In genomic region chr6:28867078-28867414, GRCh38 we compare ENCODE assay signal across 1 cellular context.
TF ChIP-seq lines count a peak whose summit lies in the region.

No MANE protein-coding gene starts in this region.

TF ChIP-seq in IMR-90, 13 proteins besides CTCF, POLR2A, EP300 and RAD21:
- TF ChIP-seq USF2 (IDR thresholded peaks at IDR 0.05; ENCODE audit: low read depth, low read length) (no peak), NFE2L2 (IDR thresholded peaks at IDR 0.05; ENCODE audit: low read depth, low read length) (no peak), FOS (IDR thresholded peaks at IDR 0.05; ENCODE audit: low read depth, low read length) (no peak)
TF ChIP-seq in IMR-90: peak in this region for 0.
